ENCODE assay signal across 8 cellular contexts in the genomic region with DNA sequence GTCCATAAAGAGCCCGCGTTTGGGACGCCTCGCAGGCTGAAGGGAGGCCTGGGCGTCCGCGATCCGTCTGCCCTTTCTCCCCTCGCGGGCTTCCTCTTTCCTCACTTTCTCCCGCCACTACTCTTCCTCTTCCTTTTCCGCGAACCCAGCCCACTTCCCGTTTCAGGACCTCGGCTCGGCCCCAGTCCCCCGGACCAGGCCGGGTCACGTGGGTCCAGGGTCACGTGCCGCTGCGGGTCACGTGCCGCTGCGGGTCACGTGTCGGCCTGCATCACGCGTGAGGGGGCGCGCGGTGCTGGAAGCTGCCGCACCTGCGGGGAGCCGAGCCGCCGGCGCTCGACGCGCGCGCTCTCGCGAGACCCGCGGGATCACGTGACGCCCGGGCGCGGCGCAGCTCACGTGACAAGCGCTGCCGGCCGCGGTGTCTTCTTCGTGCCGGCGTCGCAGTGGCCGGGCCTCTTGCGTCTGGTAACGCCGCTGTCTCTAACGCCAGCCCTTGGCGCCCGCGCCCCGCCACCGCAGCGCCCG. TPM values are rescaled to one million over a fixed set of nuclear protein-coding genes. Genes with fewer than 3 reads are reported as not detected.
DNase-seq lines count a peak whose midpoint lies in the region; ATAC-seq and TF ChIP-seq lines count a peak whose summit lies in the region.

A gene with protein sequence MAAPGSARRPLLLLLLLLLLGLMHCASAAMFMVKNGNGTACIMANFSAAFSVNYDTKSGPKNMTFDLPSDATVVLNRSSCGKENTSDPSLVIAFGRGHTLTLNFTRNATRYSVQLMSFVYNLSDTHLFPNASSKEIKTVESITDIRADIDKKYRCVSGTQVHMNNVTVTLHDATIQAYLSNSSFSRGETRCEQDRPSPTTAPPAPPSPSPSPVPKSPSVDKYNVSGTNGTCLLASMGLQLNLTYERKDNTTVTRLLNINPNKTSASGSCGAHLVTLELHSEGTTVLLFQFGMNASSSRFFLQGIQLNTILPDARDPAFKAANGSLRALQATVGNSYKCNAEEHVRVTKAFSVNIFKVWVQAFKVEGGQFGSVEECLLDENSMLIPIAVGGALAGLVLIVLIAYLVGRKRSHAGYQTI (plus strand): TSS at position 398 of the 528 bp plus-strand sequence. CDS start 196 bp downstream, outside the sequence.

- CTCF ChIA-PET in AG04450 (lab: Charles Lee) = interaction anchor here (1.0 kb wide), 1 partner anchor 260 kb away, joined by 3 read pairs; no protein-coding TSS in a partner anchor
- CTCF ChIA-PET in mammary epithelial cell (lab: Charles Lee; ENCODE audit: low non-redundant PET) = no interaction called here

- DNase-seq in AG04450 (ENCODE audit: low read depth, low spot score) = peak; percentile 96
- peak; percentile 75 for DNase-seq in NCI-H2227 treated with DMSO at 0.1 percent for 48 hours (lab: John Stamatoyannopoulos, UW)
- DNase-seq in mammary epithelial cell = peak; percentile 94

- H3K9me3 ChIP-seq in AG04450 (ENCODE audit: control insufficient read depth, insufficient read depth, low read length) = no peaks in the 10 kb centered on the region; the same call in 1 of the 2 replicates
- H3K9me3 ChIP-seq in mammary epithelial cell (replicated peaks; ENCODE audit: insufficient read depth, low read length) = no peaks in the 10 kb centered on the region
- H3K9me3 ChIP-seq in iPS-20b (ENCODE audit: insufficient read depth, low read depth, low read length) = no peaks in the 10 kb centered on the region

- peak; percentile 81 for ATAC-seq in GM18909 (IDR thresholded peaks at IDR 0.05; ENCODE audit: poor library complexity, unreplicated experiment)
- ATAC-seq in HG03159 (IDR thresholded peaks at IDR 0.05; ENCODE audit: unreplicated experiment) = peak; percentile 74

- H3K36me3 ChIP-seq in mammary epithelial cell (ENCODE audit: insufficient read depth, low read length) (no peaks in the 10 kb centered on the region), iPS-20b (ENCODE audit: insufficient read depth, low read depth, low read length) (no peaks in the 10 kb centered on the region)

- peak within 1 kb of the TSS; percentile 96 for H2AFZ ChIP-seq in mammary epithelial cell (ENCODE audit: low read depth, low read length)

- H3K4me2 ChIP-seq in mammary epithelial cell (ENCODE audit: insufficient read depth, low read depth, low read length) = peak within 1 kb of the TSS; percentile 96

- H3K27ac ChIP-seq in AG04450 (ENCODE audit: low read depth, low read length) = peak within 1 kb of the TSS; percentile 89
- peak within 1 kb of the TSS; percentile 78 for H3K27ac ChIP-seq in mammary epithelial cell (ENCODE audit: insufficient read depth, low read depth, low read length)
- H3K27ac ChIP-seq in iPS-20b (ENCODE audit: low read length) = peak within 1 kb of the TSS; percentile 65
- peak within 1 kb of the TSS; percentile 72 to 98 (median 93) for H3K27ac ChIP-seq in skin epidermis

- H3K4me1 ChIP-seq in mammary epithelial cell (ENCODE audit: insufficient read depth, low read length) = peaks cover 3% of the 10 kb centered on the region
- peaks cover 5% of the 10 kb centered on the region for H3K4me1 ChIP-seq in iPS-20b (ENCODE audit: insufficient read depth, low read length)

- in situ Hi-C loops in mammary epithelial cell (cut with MboI; ENCODE audit: low sequenced_read_pairs in 2 of 2) = no loop called here

- POLR2A ChIA-PET in AG04450 (lab: Yijun Ruan, JAX) = interaction anchor here (0.6 to 1.7 kb wide), 6 partner anchors 8 to 114 kb away, joined by 3 to 7 read pairs (median 4); partner anchors contain the start of genes CUL4A and PCID2

- peak within 1 kb of the TSS; percentile 88 for H3K4me3 ChIP-seq in AG04450 (ENCODE audit: low read depth, low read length)
- peak within 1 kb of the TSS; percentile 69 for H3K4me3 ChIP-seq in WI38 (ENCODE audit: low read depth, low read length)
- H3K4me3 ChIP-seq in mammary epithelial cell (replicated peaks in 1 of 3; ENCODE audit: insufficient read depth in 1 of 3, low read depth in 2 of 3, low read length in 3 of 3) = peak within 1 kb of the TSS; percentile 83 to 91 (median 91)
- H3K4me3 ChIP-seq in iPS-20b (ENCODE audit: low read length) = peak within 1 kb of the TSS; percentile 98
- H3K4me3 ChIP-seq in skin epidermis = peak within 1 kb of the TSS; percentile 66 to 97 (median 95)

- peaks cover 54% of the 10 kb centered on the region for H3K79me2 ChIP-seq in mammary epithelial cell (ENCODE audit: insufficient read depth, low read length)

- intact Hi-C loops in mammary epithelial cell (cut with micrococcal nuclease) = loop anchor here (5.0 to 10.0 kb wide), 3 partner anchors 65 to 198 kb away; partner anchors contain the start of genes CUL4A, DCUN1D2, GRTP1 and PCID2

- H3K9ac ChIP-seq in mammary epithelial cell (ENCODE audit: insufficient read depth, low read length) (peak within 1 kb of the TSS; percentile 88), iPS-20b (ENCODE audit: low read depth, low read length) (peak within 1 kb of the TSS; percentile 94)

- H3K27me3 ChIP-seq in AG04450 (ENCODE audit: control insufficient read depth, insufficient read depth, low read length) = peaks cover 3% of the 10 kb centered on the region
- H3K27me3 ChIP-seq in mammary epithelial cell (ENCODE audit: insufficient read depth, low read length) = no peaks in the 10 kb centered on the region
- peaks cover 8% of the 10 kb centered on the region; the same call in 1 of the 2 replicates for H3K27me3 ChIP-seq in iPS-20b (ENCODE audit: insufficient read depth, low read length)

- no TSS peak for BruUV-seq in mammary epithelial cell (replicated peaks; lab: Mats Ljungman, UMichigan)

- dilution Hi-C loops in mammary epithelial cell (cut with HindIII; ENCODE audit: low sequenced_read_pairs) = no loop called here

- WGBS in mammary epithelial cell (ENCODE audit: low coverage, missing lambda C conversion rate) = 0% methylated on average over 17 of the region's 74 CpGs

- H4K20me1 ChIP-seq in mammary epithelial cell (ENCODE audit: insufficient read depth, low read length) = no peaks in the 10 kb centered on the region

- TF ChIP-seq CTCF in AG04450 (IDR thresholded peaks at IDR 0.05; ENCODE audit: low read depth, low read length) (no peak), WI38 (IDR thresholded peaks at IDR 0.05; ENCODE audit: low read depth, low read length) (no peak), mammary epithelial cell (conservative IDR thresholded peaks at IDR 0.05 in 1 of 2, IDR thresholded peaks at IDR 0.05 in 1 of 2; ENCODE audit: extremely low read depth in 1 of 2, insufficient read depth in 1 of 2, low read depth in 1 of 2, low read length in 2 of 2) (no peak)

RNA-seq across cellular contexts. Expression of the gene that starts here (rescaled TPM):
- 229 and 247 TPM in 2 replicates for polyA plus RNA-seq in AG04450 (2011; rRNA removed)
- 97.0 and 106 TPM in 2 replicates for polyA minus RNA-seq in AG04450 (2011; rRNA and poly(A)+ RNA removed)
- total RNA-seq in mammary epithelial cell = 100 to 1,000 TPM; 242 to 252 TPM
- 162 TPM for polyA plus RNA-seq in mammary epithelial cell
- polyA minus RNA-seq in mammary epithelial cell = 88.4 TPM

Comparison
In these comparisons a context has a peak if more than half of its experiments do, and no peak if none do; other contexts are left out.
1. Peak in every context shown above with its lines: DNase-seq, ATAC-seq, H3K4me3 ChIP-seq and H3K27ac ChIP-seq.